Comparison of ENCODE assay signal across 9 cellular contexts in genomic region chrX:138026211-138026610, GRCh38.
DNase-seq lines count a peak whose midpoint lies in the region; ATAC-seq and TF ChIP-seq lines count a peak whose summit lies in the region.
"Had no signal": no experiment of that assay in that cellular context is flagged by ENCODE, and none has a peak within 500 bp of the region (broad histone marks: within the 10 kb centered on the region; RNA-seq: fewer than 3 reads in every experiment).

No MANE protein-coding gene starts in this region.

- H3F3A ChIP-seq in MM.1S (ENCODE audit: insufficient read depth, low read length): no peaks in the 10 kb centered on the region

- no peaks in the 10 kb centered on the region for H3K9me3 Mint-ChIP-seq in CD8-positive, alpha-beta T cell
- H3K9me3 Mint-ChIP-seq: memory B cell had no signal

- TF ChIP-seq CTCF in MM.1S (IDR thresholded peaks at IDR 0.05; ENCODE audit: low read length) (peak; percentile 53), colonic mucosa (IDR thresholded peaks at IDR 0.05) (peak; percentile 31)
- TF ChIP-seq CTCF in CD8-positive, alpha-beta T cell (IDR thresholded peaks at IDR 0.05): no peak

- no peaks in the 10 kb centered on the region for H4K20me1 ChIP-seq in MM.1S (ENCODE audit: insufficient read depth, low read length)

- H3K27ac ChIP-seq in MM.1S (ENCODE audit: low read length) (no peak overlapping the region), colonic mucosa (no peak overlapping the region)
- H3K27ac ChIP-seq in CD8-positive, alpha-beta T cell (ENCODE audit: low read depth, low read length): no peak overlapping the region

- peaks cover 2% of the 10 kb centered on the region for H3K27me3 Mint-ChIP-seq in CD8-positive, alpha-beta T cell (ENCODE audit: low read depth)
- H3K27me3 Mint-ChIP-seq: memory B cell had no signal

- H3K79me2 ChIP-seq in MM.1S (ENCODE audit: low read length): no peaks in the 10 kb centered on the region

- H3K9ac ChIP-seq in MM.1S (ENCODE audit: low read length) (no peak overlapping the region), colonic mucosa (ENCODE audit: low read depth in 2 of 2, low read length in 2 of 2) (no peak overlapping the region)

- CTCF ChIA-PET in CD8-positive, alpha-beta T cell (lab: Charles Lee): no interaction called here

- no peaks in the 10 kb centered on the region for H3K9me2 ChIP-seq in MM.1S (replicated peaks; ENCODE audit: insufficient read depth, low read length)

- no peak overlapping the region for H3K4me2 ChIP-seq in MM.1S (ENCODE audit: low read depth, low read length)

- no peaks in the 10 kb centered on the region for H3K4me1 ChIP-seq in MM.1S (ENCODE audit: low read length)
- no peaks in the 10 kb centered on the region for H3K4me1 ChIP-seq in colonic mucosa
- H3K4me1 ChIP-seq in CD8-positive, alpha-beta T cell (ENCODE audit: insufficient read depth, low read length): no peaks in the 10 kb centered on the region

- no peaks in the 10 kb centered on the region for H3K4me1 Mint-ChIP-seq in CD8-positive, alpha-beta T cell (ENCODE audit: low read depth)
- H3K4me1 Mint-ChIP-seq: memory B cell had no signal

- H2AFZ ChIP-seq in MM.1S (ENCODE audit: low read length): no peak overlapping the region

- no peaks in the 10 kb centered on the region for H3K36me3 Mint-ChIP-seq in CD8-positive, alpha-beta T cell
- H3K36me3 Mint-ChIP-seq: memory B cell had no signal

- intact Hi-C loops in colonic mucosa (cut with DNase I): no loop called here
- intact Hi-C loops in CD8-positive, alpha-beta T cell (cut with DNase I, micrococcal nuclease): no loop called here

- H3K4me3 Mint-ChIP-seq in CD8-positive, alpha-beta T cell: no peak overlapping the region
- H3K4me3 Mint-ChIP-seq: memory B cell had no signal

- peak; percentile 58 for ATAC-seq in GM18873 (IDR thresholded peaks at IDR 0.05; ENCODE audit: low FRiP score, unreplicated experiment)
- ATAC-seq in CD8-positive, alpha-beta T cell: no peak

- POLR2A ChIA-PET in CD8-positive, alpha-beta T cell (lab: Charles Lee): no interaction called here

- H3K27ac Mint-ChIP-seq in CD8-positive, alpha-beta T cell: no peak overlapping the region
- H3K27ac Mint-ChIP-seq: memory B cell had no signal

- DNase-seq in AG08395 (ENCODE audit: low spot score) (peak; percentile 10), MM.1S (peak; percentile 48), colonic mucosa (no peak), midbrain (lab: John Stamatoyannopoulos, UW) (no peak)
- DNase-seq in CD8-positive, alpha-beta T cell: no peak
- no peak for DNase-seq in activated CD4-positive, CD25-positive, alpha-beta regulatory T cell (lab: John Stamatoyannopoulos, UW)
- no peak for DNase-seq in effector CD8-positive, alpha-beta T cell (lab: John Stamatoyannopoulos, UW)

- H3K36me3 ChIP-seq in MM.1S (replicated peaks; ENCODE audit: insufficient read depth, low read length) (no peaks in the 10 kb centered on the region), colonic mucosa (no peaks in the 10 kb centered on the region)
- no peaks in the 10 kb centered on the region for H3K36me3 ChIP-seq in CD8-positive, alpha-beta T cell (ENCODE audit: insufficient read depth, low read length)

- no peak overlapping the region for H3K4me3 ChIP-seq in MM.1S (ENCODE audit: low read length)
- H3K4me3 ChIP-seq in colonic mucosa: no peak overlapping the region
- no peak overlapping the region for H3K4me3 ChIP-seq in CD8-positive, alpha-beta T cell (ENCODE audit: low read depth, low read length)

- H3K9me3 ChIP-seq in MM.1S (replicated peaks; ENCODE audit: insufficient read depth, low read length): no peaks in the 10 kb centered on the region
- no peaks in the 10 kb centered on the region for H3K9me3 ChIP-seq in colonic mucosa
- H3K9me3 ChIP-seq in CD8-positive, alpha-beta T cell (ENCODE audit: low read length): no peaks in the 10 kb centered on the region

- H3K27me3 ChIP-seq in MM.1S (replicated peaks; ENCODE audit: insufficient read depth, low read length) (no peaks in the 10 kb centered on the region), colonic mucosa (no peaks in the 10 kb centered on the region)
- H3K27me3 ChIP-seq in CD8-positive, alpha-beta T cell (ENCODE audit: insufficient read depth, low read length): no peaks in the 10 kb centered on the region

Comparison
In these comparisons a context has a peak if more than half of its experiments do, and no peak if none do; other contexts are left out.
1. DNase-seq: peak in AG08395 (single experiment) and MM.1S (single experiment); none in colonic mucosa (single experiment), CD8-positive, alpha-beta T cell (0 of 7), activated CD4-positive, CD25-positive, alpha-beta regulatory T cell (0 of 4), effector CD8-positive, alpha-beta T cell (single experiment) and midbrain (single experiment).